ENCODE assay signal across 8 cellular contexts in genomic region chr6:27836783-27837635, GRCh38.
DNase-seq lines count a peak whose midpoint lies in the region; ATAC-seq and TF ChIP-seq lines count a peak whose summit lies in the region.

No MANE protein-coding gene starts in this region.

- intact Hi-C loops in OCI-LY7 (cut with micrococcal nuclease; ENCODE audit: unreplicated experiment), result loop anchor here (1.0 to 10.0 kb wide), 3 partner anchors 53 to 1562 kb away; a partner anchor contains a TSS
- intact Hi-C loops in uterus (cut with DNase I; ENCODE audit: low total_unique reads), result no loop called here

- H3K4me3 ChIP-seq in KMS-11 (IDR thresholded peaks at IDR 0.05; ENCODE audit: insufficient read depth, low read depth, low read length), result peak overlapping the region; percentile 28
- peak overlapping the region; percentile 87 for H3K4me3 ChIP-seq in OCI-LY7 (ENCODE audit: low read depth, low read length, poor library complexity, severe bottlenecking)
- peak overlapping the region; percentile 77 to 85 for H3K4me3 ChIP-seq in uterus

- peaks cover 35% of the 10 kb centered on the region for H3K4me1 ChIP-seq in KMS-11 (ENCODE audit: low read depth, poor library complexity, severe bottlenecking)
- H3K4me1 ChIP-seq in OCI-LY7 (ENCODE audit: insufficient read depth, low read length, poor library complexity, severe bottlenecking), result peaks cover 43% of the 10 kb centered on the region
- H3K4me1 ChIP-seq in uterus, result no peaks in the 10 kb centered on the region

- BruUV-seq in OCI-LY7 (replicated peaks; lab: Mats Ljungman, UMichigan), result no TSS peak

- TF ChIP-seq POLR2A in uterus (IDR thresholded peaks at IDR 0.05), result peak; percentile 23 to 53

- H3K79me2 ChIP-seq in KMS-11 (ENCODE audit: insufficient read depth, low read depth), result peaks cover 65% of the 10 kb centered on the region
- H3K79me2 ChIP-seq in OCI-LY7 (ENCODE audit: insufficient read depth, low read depth, low read length), result peaks cover 20% of the 10 kb centered on the region; the same call in 1 of the 2 replicates

- H3K27me3 ChIP-seq in KMS-11 (ENCODE audit: insufficient read depth, low read depth) (no peaks in the 10 kb centered on the region), uterus (no peaks in the 10 kb centered on the region)

- peak overlapping the region; percentile 100 for H3K27ac ChIP-seq in KMS-11
- H3K27ac ChIP-seq in OCI-LY7 (ENCODE audit: low read depth, low read length, poor library complexity, severe bottlenecking), result peak overlapping the region; percentile 97
- peak overlapping the region; percentile 95 to 98 for H3K27ac ChIP-seq in uterus

- DNase-seq in COLO668 (lab: John Stamatoyannopoulos, UW; ENCODE audit: unreplicated experiment), result peak; percentile 59
- DNase-seq in GM20000 (ENCODE audit: low spot score), result peak; percentile 51
- DNase-seq in OCI-LY7 (ENCODE audit: low spot score), result peak; percentile 91
- peak; percentile 75 to 82 for DNase-seq in activated T-cell treated with anti-CD3 and anti-CD28 coated beads, Interleukin-2, amount 50 U/mL, for 72 hours
- peak; percentile 66 for DNase-seq in fibroblast of the conjunctiva (ENCODE audit: low read depth)
- DNase-seq in natural killer cell treated with Interleukin-12 subunit alpha and Interleukin-12 subunit beta and Interleukin-15 and Interleukin-18, amount 100 ng/mL, for 72 hours (ENCODE audit: low spot score), result peak; percentile 70
- DNase-seq in uterus, result peak; percentile 46 to 61

- no peaks in the 10 kb centered on the region for H3K27me3 Mint-ChIP-seq in activated T-cell treated with anti-CD3 and anti-CD28 coated beads, Interleukin-2, amount 50 U/mL, for 72 hours (ENCODE audit: low read depth)
- H3K27me3 Mint-ChIP-seq in natural killer cell treated with Interleukin-12 subunit alpha and Interleukin-12 subunit beta and Interleukin-15 and Interleukin-18, amount 100 ng/mL, for 72 hours, result no peaks in the 10 kb centered on the region

- H3K36me3 Mint-ChIP-seq in activated T-cell treated with anti-CD3 and anti-CD28 coated beads, Interleukin-2, amount 50 U/mL, for 72 hours (ENCODE audit: insufficient read depth in 2 of 2), result peaks cover 6 to 7% of the 10 kb centered on the region in 2 donors
- peaks cover 5% of the 10 kb centered on the region for H3K36me3 Mint-ChIP-seq in natural killer cell treated with Interleukin-12 subunit alpha and Interleukin-12 subunit beta and Interleukin-15 and Interleukin-18, amount 100 ng/mL, for 72 hours

- TF ChIP-seq CTCF in GM20000 (IDR thresholded peaks at IDR 0.05; ENCODE audit: extremely low read depth, missing control alignments) (no peak), KMS-11 (conservative IDR thresholded peaks at IDR 0.05; ENCODE audit: low read depth, low read length) (no peak), OCI-LY7 (conservative IDR thresholded peaks at IDR 0.05; ENCODE audit: low read length) (no peak), uterus (IDR thresholded peaks at IDR 0.05) (peak in 1 of 4 experiments; percentile 2)

- H3K4me2 ChIP-seq in KMS-11 (peak overlapping the region; percentile 90), OCI-LY7 (ENCODE audit: low read length) (peak overlapping the region; percentile 78)

- H3K27ac Mint-ChIP-seq in activated T-cell treated with anti-CD3 and anti-CD28 coated beads, Interleukin-2, amount 50 U/mL, for 72 hours, result no peak overlapping the region
- no peak overlapping the region for H3K27ac Mint-ChIP-seq in natural killer cell treated with Interleukin-12 subunit alpha and Interleukin-12 subunit beta and Interleukin-15 and Interleukin-18, amount 100 ng/mL, for 72 hours

- ATAC-seq in activated T-cell treated with anti-CD3 and anti-CD28 coated beads, Interleukin-2, amount 50 U/mL, for 72 hours (replicated peaks in 1 of 2), result peak; percentile 71 to 76
- ATAC-seq in natural killer cell treated with Interleukin-12 subunit alpha and Interleukin-12 subunit beta and Interleukin-15 and Interleukin-18, amount 100 ng/mL, for 72 hours, result peak; percentile 50 to 69

- CTCF ChIA-PET in OCI-LY7 (lab: Charles Lee; ENCODE audit: unreplicated experiment), result interaction anchor here (1.6 kb wide), 1 partner anchor 27 kb away, joined by 5 read pairs; no protein-coding TSS in a partner anchor

- H3K36me3 ChIP-seq in KMS-11 (ENCODE audit: insufficient read depth) (no peaks in the 10 kb centered on the region), OCI-LY7 (ENCODE audit: insufficient read depth, low read length) (peaks cover 10% of the 10 kb centered on the region), uterus (no peaks in the 10 kb centered on the region)

- no peaks in the 10 kb centered on the region for H4K20me1 ChIP-seq in KMS-11 (ENCODE audit: insufficient read depth)
- no peaks in the 10 kb centered on the region for H4K20me1 ChIP-seq in OCI-LY7 (ENCODE audit: insufficient read depth, low read length)

- peaks cover 40% of the 10 kb centered on the region for H3K4me1 Mint-ChIP-seq in activated T-cell treated with anti-CD3 and anti-CD28 coated beads, Interleukin-2, amount 50 U/mL, for 72 hours (ENCODE audit: low read depth)
- peaks cover 21 to 23% of the 10 kb centered on the region in 2 donors for H3K4me1 Mint-ChIP-seq in natural killer cell treated with Interleukin-12 subunit alpha and Interleukin-12 subunit beta and Interleukin-15 and Interleukin-18, amount 100 ng/mL, for 72 hours (ENCODE audit: low read depth in 2 of 2)

- H2AFZ ChIP-seq in KMS-11 (ENCODE audit: low read depth) (peak overlapping the region; percentile 28; the same call in 1 of the 2 replicates), OCI-LY7 (ENCODE audit: low read length) (no peak overlapping the region; the same call in 1 of the 2 replicates)

- POLR2A ChIA-PET in OCI-LY7 (lab: Charles Lee), result interaction anchor here (0.8 to 11.9 kb wide), 22 partner anchors 16 to 1815 kb away, joined by 3 to 1237 read pairs (median 9); a partner anchor contains a TSS

- no peaks in the 10 kb centered on the region for H3K9me2 ChIP-seq in OCI-LY7 (ENCODE audit: insufficient read depth, low read length)

- H3K9ac ChIP-seq in KMS-11, result peak overlapping the region; percentile 100

- no peak overlapping the region for H3K4me3 Mint-ChIP-seq in activated T-cell treated with anti-CD3 and anti-CD28 coated beads, Interleukin-2, amount 50 U/mL, for 72 hours
- no peak overlapping the region for H3K4me3 Mint-ChIP-seq in natural killer cell treated with Interleukin-12 subunit alpha and Interleukin-12 subunit beta and Interleukin-15 and Interleukin-18, amount 100 ng/mL, for 72 hours

- no peaks in the 10 kb centered on the region for H3K9me3 Mint-ChIP-seq in activated T-cell treated with anti-CD3 and anti-CD28 coated beads, Interleukin-2, amount 50 U/mL, for 72 hours
- H3K9me3 Mint-ChIP-seq in natural killer cell treated with Interleukin-12 subunit alpha and Interleukin-12 subunit beta and Interleukin-15 and Interleukin-18, amount 100 ng/mL, for 72 hours, result no peaks in the 10 kb centered on the region

- H3K9me3 ChIP-seq in OCI-LY7 (ENCODE audit: low read length), result no peaks in the 10 kb centered on the region
- H3K9me3 ChIP-seq in uterus, result no peaks in the 10 kb centered on the region

Comparison
In these comparisons a context has a peak if more than half of its experiments do, and no peak if none do; other contexts are left out.
1. Peak in every context shown above with its lines: DNase-seq, ATAC-seq, H3K4me3 ChIP-seq and H3K27ac ChIP-seq.
2. H3K4me3 ChIP-seq: peak in every context shown above with its lines; median percentile 87 in OCI-LY7; 81 in uterus; 28 in KMS-11.